ENCODE assay signal across 1 cellular context in the genomic region with DNA sequence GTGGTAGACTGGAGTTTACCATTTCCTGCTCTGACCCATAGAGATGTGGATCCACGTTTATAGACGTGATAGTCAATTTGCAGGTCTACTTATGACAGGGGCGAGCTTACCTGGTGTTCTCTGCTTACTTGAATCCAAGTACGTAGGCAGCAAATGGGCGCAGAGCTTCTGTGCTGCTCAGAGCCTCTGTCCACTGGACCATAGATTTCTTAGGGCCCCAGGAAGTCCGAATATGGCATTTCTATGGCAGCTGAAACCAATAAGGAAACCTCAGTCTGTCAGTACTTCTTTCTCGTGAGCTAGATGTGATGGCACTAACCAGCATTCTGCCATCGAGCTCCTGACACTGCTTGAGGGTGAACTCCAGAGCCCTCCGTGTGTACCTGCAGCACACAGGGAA.
TF ChIP-seq lines count a peak whose summit lies in the region.

No MANE protein-coding gene starts in this region.

TF ChIP-seq in GM23338, 12 proteins besides CTCF, POLR2A, EP300 and RAD21 (continued from another document):
- TF ChIP-seq, protein P1, sequence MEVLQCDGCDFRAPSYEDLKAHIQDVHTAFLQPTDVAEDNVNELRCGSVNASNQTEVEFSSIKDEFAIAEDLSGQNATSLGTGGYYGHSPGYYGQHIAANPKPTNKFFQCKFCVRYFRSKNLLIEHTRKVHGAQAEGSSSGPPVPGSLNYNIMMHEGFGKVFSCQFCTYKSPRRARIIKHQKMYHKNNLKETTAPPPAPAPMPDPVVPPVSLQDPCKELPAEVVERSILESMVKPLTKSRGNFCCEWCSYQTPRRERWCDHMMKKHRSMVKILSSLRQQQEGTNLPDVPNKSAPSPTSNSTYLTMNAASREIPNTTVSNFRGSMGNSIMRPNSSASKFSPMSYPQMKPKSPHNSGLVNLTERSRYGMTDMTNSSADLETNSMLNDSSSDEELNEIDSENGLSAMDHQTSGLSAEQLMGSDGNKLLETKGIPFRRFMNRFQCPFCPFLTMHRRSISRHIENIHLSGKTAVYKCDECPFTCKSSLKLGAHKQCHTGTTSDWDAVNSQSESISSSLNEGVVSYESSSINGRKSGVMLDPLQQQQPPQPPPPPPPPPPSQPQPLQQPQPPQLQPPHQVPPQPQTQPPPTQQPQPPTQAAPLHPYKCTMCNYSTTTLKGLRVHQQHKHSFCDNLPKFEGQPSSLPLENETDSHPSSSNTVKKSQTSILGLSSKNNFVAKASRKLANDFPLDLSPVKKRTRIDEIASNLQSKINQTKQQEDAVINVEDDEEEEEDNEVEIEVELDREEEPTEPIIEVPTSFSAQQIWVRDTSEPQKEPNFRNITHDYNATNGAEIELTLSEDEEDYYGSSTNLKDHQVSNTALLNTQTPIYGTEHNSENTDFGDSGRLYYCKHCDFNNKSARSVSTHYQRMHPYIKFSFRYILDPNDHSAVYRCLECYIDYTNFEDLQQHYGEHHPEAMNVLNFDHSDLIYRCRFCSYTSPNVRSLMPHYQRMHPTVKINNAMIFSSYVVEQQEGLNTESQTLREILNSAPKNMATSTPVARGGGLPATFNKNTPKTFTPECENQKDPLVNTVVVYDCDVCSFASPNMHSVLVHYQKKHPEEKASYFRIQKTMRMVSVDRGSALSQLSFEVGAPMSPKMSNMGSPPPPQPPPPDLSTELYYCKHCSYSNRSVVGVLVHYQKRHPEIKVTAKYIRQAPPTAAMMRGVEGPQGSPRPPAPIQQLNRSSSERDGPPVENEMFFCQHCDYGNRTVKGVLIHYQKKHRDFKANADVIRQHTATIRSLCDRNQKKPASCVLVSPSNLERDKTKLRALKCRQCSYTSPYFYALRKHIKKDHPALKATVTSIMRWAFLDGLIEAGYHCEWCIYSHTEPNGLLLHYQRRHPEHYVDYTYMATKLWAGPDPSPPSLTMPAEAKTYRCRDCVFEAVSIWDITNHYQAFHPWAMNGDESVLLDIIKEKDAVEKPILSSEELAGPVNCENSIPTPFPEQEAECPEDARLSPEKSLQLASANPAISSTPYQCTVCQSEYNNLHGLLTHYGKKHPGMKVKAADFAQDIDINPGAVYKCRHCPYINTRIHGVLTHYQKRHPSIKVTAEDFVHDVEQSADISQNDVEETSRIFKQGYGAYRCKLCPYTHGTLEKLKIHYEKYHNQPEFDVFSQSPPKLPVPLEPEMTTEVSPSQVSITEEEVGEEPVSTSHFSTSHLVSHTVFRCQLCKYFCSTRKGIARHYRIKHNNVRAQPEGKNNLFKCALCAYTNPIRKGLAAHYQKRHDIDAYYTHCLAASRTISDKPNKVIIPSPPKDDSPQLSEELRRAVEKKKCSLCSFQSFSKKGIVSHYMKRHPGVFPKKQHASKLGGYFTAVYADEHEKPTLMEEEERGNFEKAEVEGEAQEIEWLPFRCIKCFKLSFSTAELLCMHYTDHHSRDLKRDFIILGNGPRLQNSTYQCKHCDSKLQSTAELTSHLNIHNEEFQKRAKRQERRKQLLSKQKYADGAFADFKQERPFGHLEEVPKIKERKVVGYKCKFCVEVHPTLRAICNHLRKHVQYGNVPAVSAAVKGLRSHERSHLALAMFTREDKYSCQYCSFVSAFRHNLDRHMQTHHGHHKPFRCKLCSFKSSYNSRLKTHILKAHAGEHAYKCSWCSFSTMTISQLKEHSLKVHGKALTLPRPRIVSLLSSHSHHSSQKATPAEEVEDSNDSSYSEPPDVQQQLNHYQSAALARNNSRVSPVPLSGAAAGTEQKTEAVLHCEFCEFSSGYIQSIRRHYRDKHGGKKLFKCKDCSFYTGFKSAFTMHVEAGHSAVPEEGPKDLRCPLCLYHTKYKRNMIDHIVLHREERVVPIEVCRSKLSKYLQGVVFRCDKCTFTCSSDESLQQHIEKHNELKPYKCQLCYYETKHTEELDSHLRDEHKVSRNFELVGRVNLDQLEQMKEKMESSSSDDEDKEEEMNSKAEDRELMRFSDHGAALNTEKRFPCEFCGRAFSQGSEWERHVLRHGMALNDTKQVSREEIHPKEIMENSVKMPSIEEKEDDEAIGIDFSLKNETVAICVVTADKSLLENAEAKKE (CRISPR knock-in tag; IDR thresholded peaks at IDR 0.05): no peak
